In the genomic region with DNA sequence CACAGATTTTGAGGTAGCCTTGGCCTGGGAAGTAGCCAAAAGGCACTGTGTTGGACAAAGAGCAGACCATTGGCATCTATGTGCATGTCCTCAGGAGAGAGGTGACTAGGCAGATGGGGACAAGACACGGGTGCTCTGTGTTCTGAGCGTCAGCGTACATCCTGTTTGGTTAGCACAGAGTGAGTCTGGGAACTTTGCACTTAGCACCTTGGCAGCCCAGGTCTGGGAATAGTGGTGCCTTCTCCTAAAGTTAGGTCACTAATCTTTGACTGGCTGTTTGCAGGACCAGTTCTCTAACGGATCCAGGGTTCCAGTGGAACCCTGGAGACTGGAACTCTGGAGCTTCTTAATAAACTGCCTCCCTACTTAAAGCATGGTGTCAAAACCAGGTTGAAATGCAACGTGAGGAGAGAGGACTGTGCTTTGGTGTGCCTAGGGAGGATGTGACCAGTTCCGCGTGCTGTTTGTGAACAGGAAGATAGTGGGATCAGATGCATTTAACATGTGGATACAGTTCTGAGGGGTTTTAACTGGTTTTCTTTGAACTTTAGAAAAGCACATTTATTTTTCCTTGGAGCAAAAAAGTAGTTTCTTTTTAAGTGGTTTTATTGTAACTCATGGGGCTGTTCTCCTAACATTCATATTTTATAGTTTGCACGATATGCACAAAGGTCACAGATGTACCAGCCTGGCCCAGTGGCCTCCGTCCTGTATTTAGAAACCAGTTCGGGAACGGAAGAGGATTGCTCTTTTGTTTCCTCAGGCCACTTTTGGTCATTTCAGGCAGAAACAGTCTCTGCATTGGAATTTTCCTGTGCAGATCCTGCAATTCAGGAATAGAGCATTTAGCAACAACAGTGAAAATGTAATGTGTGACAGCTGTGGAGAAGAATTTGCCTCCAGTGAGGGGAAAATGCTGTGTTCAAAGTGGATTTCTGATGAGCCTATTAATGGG, we compare ENCODE assay signal across 9 cellular contexts. TPM values are rescaled to one million over a fixed set of nuclear protein-coding genes. Genes with fewer than 3 reads are reported as not detected.
A peak's percentile ranks its signal among the peaks of the same experiment; 100 is the strongest.
DNase-seq lines count a peak whose midpoint lies in the region; ATAC-seq and TF ChIP-seq lines count a peak whose summit lies in the region.
"Had no signal": no experiment of that assay in that cellular context is flagged by ENCODE, and none has a peak within 500 bp of the region (broad histone marks: within the 10 kb centered on the region; RNA-seq: fewer than 3 reads in every experiment).

No MANE protein-coding gene starts in this region.

- peaks cover 41% of the 10 kb centered on the region for H3K4me1 Mint-ChIP-seq in activated CD4-positive, alpha-beta T cell treated with anti-CD3 and anti-CD28 coated beads, Interleukin-2, amount 10 ng/mL, durations not matched to agents 7 days and 5 days
- H3K4me1 Mint-ChIP-seq in effector memory CD8-positive, alpha-beta T cell (ENCODE audit: low read depth in 2 of 2) = peaks cover 29 to 44% of the 10 kb centered on the region in 2 donors

- intact Hi-C loops in transverse colon (cut with DNase I; ENCODE audit: low total_unique reads) = no loop called here

- H3K9me3 ChIP-seq in mucosa of rectum (ENCODE audit: control insufficient read depth in 2 of 2, low read length in 2 of 2) (no peaks in the 10 kb centered on the region), transverse colon (no peaks in the 10 kb centered on the region)

- H3K4me3 Mint-ChIP-seq in activated CD4-positive, alpha-beta T cell treated with anti-CD3 and anti-CD28 coated beads, Interleukin-2, amount 10 ng/mL, durations not matched to agents 7 days and 5 days = no peak overlapping the region
- H3K4me3 Mint-ChIP-seq in effector memory CD8-positive, alpha-beta T cell = peak overlapping the region; percentile 37 to 53

- no peak overlapping the region for H3K27ac Mint-ChIP-seq in activated CD4-positive, alpha-beta T cell treated with anti-CD3 and anti-CD28 coated beads, Interleukin-2, amount 10 ng/mL, durations not matched to agents 7 days and 5 days
- H3K27ac Mint-ChIP-seq in effector memory CD8-positive, alpha-beta T cell = peak overlapping the region; percentile 57 to 95

- ATAC-seq in effector memory CD8-positive, alpha-beta T cell (replicated peaks) = peak; percentile 75
- no peak for ATAC-seq in HG03175 (IDR thresholded peaks at IDR 0.05; ENCODE audit: unreplicated experiment)
- ATAC-seq in HG02763 (IDR thresholded peaks at IDR 0.05; ENCODE audit: unreplicated experiment) = no peak

- peaks cover 5 to 7% of the 10 kb centered on the region in 2 donors for H3K36me3 ChIP-seq in mucosa of rectum (ENCODE audit: control insufficient read depth in 2 of 2, insufficient read depth in 2 of 2, low read length in 2 of 2)
- no peaks in the 10 kb centered on the region for H3K36me3 ChIP-seq in transverse colon

- peak overlapping the region; percentile 35 to 43 for H3K27ac ChIP-seq in mucosa of rectum (ENCODE audit: low read depth in 2 of 2, low read length in 2 of 2)
- peak overlapping the region; percentile 53 to 79 (median 72) for H3K27ac ChIP-seq in transverse colon

- H3K36me3 Mint-ChIP-seq in activated CD4-positive, alpha-beta T cell treated with anti-CD3 and anti-CD28 coated beads, Interleukin-2, amount 10 ng/mL, durations not matched to agents 7 days and 5 days (ENCODE audit: low read depth) = peaks cover 17% of the 10 kb centered on the region
- H3K36me3 Mint-ChIP-seq in effector memory CD8-positive, alpha-beta T cell (ENCODE audit: insufficient read depth) = no peaks in the 10 kb centered on the region

- DNase-seq in activated CD4-positive, alpha-beta T cell treated with anti-CD3 and anti-CD28 coated beads, Interleukin-2, amount 10 ng/mL, durations not matched to agents 7 days and 5 days = peak; percentile 15
- no peak for DNase-seq in activated CD4-positive, alpha-beta T cell treated with anti-CD3 and anti-CD28 coated beads for 1 hour
- no peak for DNase-seq in effector memory CD8-positive, alpha-beta T cell
- DNase-seq in transverse colon = peak; percentile 22
- no peak for DNase-seq in effector CD4-positive, alpha-beta T cell
- DNase-seq: amniotic stem cell had no signal

- H3K27me3 Mint-ChIP-seq in activated CD4-positive, alpha-beta T cell treated with anti-CD3 and anti-CD28 coated beads, Interleukin-2, amount 10 ng/mL, durations not matched to agents 7 days and 5 days = no peaks in the 10 kb centered on the region
- no peaks in the 10 kb centered on the region for H3K27me3 Mint-ChIP-seq in effector memory CD8-positive, alpha-beta T cell

- H3K27me3 ChIP-seq in mucosa of rectum (ENCODE audit: control insufficient read depth in 2 of 2, insufficient read depth in 2 of 2, low read length in 2 of 2) (no peaks in the 10 kb centered on the region), transverse colon (no peaks in the 10 kb centered on the region)

- CTCF ChIA-PET in activated CD4-positive, alpha-beta T cell treated with anti-CD3 and anti-CD28 coated beads, Interleukin-2, amount 10 ng/mL, durations not matched to agents 7 days and 5 days (lab: Charles Lee) = interaction anchor here (0.5 to 1.2 kb wide), 2 partner anchors 13 to 222 kb away, joined by 3 read pairs; no protein-coding TSS in a partner anchor

- in situ Hi-C loops in transverse colon (cut with MboI; ENCODE audit: low pct_ligation_motif_present in 1 of 4, low pct_unique_long_range_greater_than_20kb in 1 of 4, low sequenced_read_pairs in 3 of 4) = no loop called here

- 58 to 100% methylated on average over 1 to 11 of the region's 11 CpGs for WGBS in transverse colon (ENCODE audit: low coverage in 1 of 2), 2 donors

- peak; percentile 92 for TF ChIP-seq EP300 in transverse colon (IDR thresholded peaks at IDR 0.05; ENCODE audit: low read depth)

- H3K9me3 Mint-ChIP-seq in activated CD4-positive, alpha-beta T cell treated with anti-CD3 and anti-CD28 coated beads, Interleukin-2, amount 10 ng/mL, durations not matched to agents 7 days and 5 days = no peaks in the 10 kb centered on the region
- H3K9me3 Mint-ChIP-seq in effector memory CD8-positive, alpha-beta T cell = no peaks in the 10 kb centered on the region

- H3K4me3 ChIP-seq in mucosa of rectum (ENCODE audit: low read length in 2 of 2) = no peak overlapping the region
- H3K4me3 ChIP-seq in transverse colon = no peak overlapping the region

- TF ChIP-seq POLR2A in transverse colon (IDR thresholded peaks at IDR 0.05) = no peak

- no peak for TF ChIP-seq CTCF in transverse colon (IDR thresholded peaks at IDR 0.05)

- POLR2A ChIA-PET in activated CD4-positive, alpha-beta T cell treated with anti-CD3 and anti-CD28 coated beads, Interleukin-2, amount 10 ng/mL, durations not matched to agents 7 days and 5 days (lab: Charles Lee) = no interaction called here

- H3K4me1 ChIP-seq in mucosa of rectum (ENCODE audit: control insufficient read depth in 2 of 2, insufficient read depth in 2 of 2, low read length in 2 of 2) = peaks cover 15 to 21% of the 10 kb centered on the region in 2 donors
- peaks cover 15 to 58% (median 22%) of the 10 kb centered on the region in 4 donors for H3K4me1 ChIP-seq in transverse colon

- no peak overlapping the region for H3K9ac ChIP-seq in mucosa of rectum (ENCODE audit: low read depth in 1 of 2, low read length in 2 of 2)

RNA-seq across cellular contexts. Expression of a gene that starts 48.8 kb away (rescaled TPM):
- 10 to 100 TPM; 79.7 to 89.0 TPM for total RNA-seq in activated CD4-positive, alpha-beta T cell treated with anti-CD3 and anti-CD28 coated beads, Interleukin-2, amount 10 ng/mL, durations not matched to agents 7 days and 5 days
- total RNA-seq in transverse colon = 10 to 100 TPM; 37.8 to 81.5 (median 58.3) TPM

Comparison
In these comparisons a context has a peak if more than half of its experiments do, and no peak if none do; other contexts are left out.
1. DNase-seq: peak in activated CD4-positive, alpha-beta T cell treated with anti-CD3 and anti-CD28 coated beads, Interleukin-2, amount 10 ng/mL, durations not matched to agents 7 days and 5 days (single experiment) and transverse colon (single experiment); none in activated CD4-positive, alpha-beta T cell treated with anti-CD3 and anti-CD28 coated beads for 1 hour (single experiment), effector memory CD8-positive, alpha-beta T cell (0 of 3) and effector CD4-positive, alpha-beta T cell (single experiment).